Comparison of ENCODE assay signal across 33 cellular contexts in genomic region chr19:36679455-36679854, GRCh38. TPM values are rescaled to one million over a fixed set of nuclear protein-coding genes. Genes with fewer than 3 reads are reported as not detected.
"Had no signal": no experiment of that assay in that cellular context is flagged by ENCODE, and none has a peak within 500 bp of the region (broad histone marks: within the 10 kb centered on the region; RNA-seq: fewer than 3 reads in every experiment).

No MANE protein-coding gene starts in this region.

- H3K27me3 ChIP-seq: adrenal gland, ascending aorta, body of pancreas, brain microvascular endothelial cell, breast epithelium, cardiac muscle cell had no signal

- ATAC-seq: activated naive CD4-positive, alpha-beta T cell treated with anti-CD3 and anti-CD28 coated beads, Interleukin-2, amount 50 U/mL, for 72 hours; activated naive CD8-positive, alpha-beta T cell treated with anti-CD3 and anti-CD28 coated beads, Interleukin-2, amount 50 U/mL, for 24 hours; activated T-cell treated with anti-CD3 and anti-CD28 coated beads, Interleukin-2, amount 50 U/mL, for 4 hours; activated T-cell treated with anti-CD3 and anti-CD28 coated beads, Interleukin-2, amount 50 U/mL, for 72 hours; activated T-helper 17 cell treated with anti-CD3 and anti-CD28 coated beads, Interleukin-2, amount 50 U/mL, for 72 hours; body of pancreas had no signal

- H3K9me3 ChIP-seq: adrenal gland had no signal

- H3K4me1 ChIP-seq: adrenal gland, ascending aorta, body of pancreas, breast epithelium had no signal

- H3K27ac ChIP-seq: adrenal gland, ascending aorta, body of pancreas, brain microvascular endothelial cell, breast epithelium, cardiac muscle cell had no signal

- H3K4me3 ChIP-seq: adrenal gland, ascending aorta, body of pancreas, breast epithelium, cardiac muscle cell had no signal

- H3K36me3 ChIP-seq: adrenal gland, brain microvascular endothelial cell, cardiac muscle cell had no signal

- DNase-seq: activated effector memory CD4-positive, alpha-beta T cell treated with anti-CD3 and anti-CD28 coated beads, Interleukin-2, amount 50 U/mL, for 16 hours; activated effector memory CD4-positive, alpha-beta T cell treated with Interleukin-2 at 50 U/mL for 16 hours; activated gamma-delta T cell; activated gamma-delta T cell treated with Interleukin-2 at 50 U/mL for 16 hours; activated naive CD4-positive, alpha-beta T cell; activated naive CD4-positive, alpha-beta T cell treated with anti-CD3 and anti-CD28 coated beads for 36 hours; activated naive CD4-positive, alpha-beta T cell treated with anti-CD3 and anti-CD28 coated beads, Interleukin-2, amount 10 ng/mL, durations not matched to agents 7 days and 5 days; activated naive CD4-positive, alpha-beta T cell treated with anti-CD3 and anti-CD28 coated beads, Interleukin-2, amount 50 U/mL, for 16 hours; activated naive CD4-positive, alpha-beta T cell treated with Interleukin-2 at 50 U/mL for 16 hours; activated naive CD8-positive, alpha-beta T cell treated with anti-CD3 and anti-CD28 coated beads for 36 hours; activated naive CD8-positive, alpha-beta T cell treated with anti-CD3 and anti-CD28 coated beads, Interleukin-2, amount 10 ng/mL, durations not matched to agents 7 days and 5 days; activated naive CD8-positive, alpha-beta T cell treated with anti-CD3 and anti-CD28 coated beads, Interleukin-2, amount 50 U/mL, for 24 hours; activated T-cell treated with anti-CD3 and anti-CD28 coated beads, Interleukin-2, amount 50 U/mL, for 4 hours; activated T-cell treated with anti-CD3 and anti-CD28 coated beads, Interleukin-2, amount 50 U/mL, for 48 hours; activated T-cell treated with anti-CD3 and anti-CD28 coated beads, Interleukin-2, amount 50 U/mL, for 72 hours; adrenal gland; amniotic stem cell; amygdala; anterior cingulate cortex; aorta; body of pancreas; brain microvascular endothelial cell; caudate nucleus; central memory CD4-positive, alpha-beta T cell; cerebellar nuclear complex had no signal

- FAIRE-seq: astrocyte, bronchial epithelial cell, colon had no signal

RNA-seq across cellular contexts. Expression of gene ZNF461, which starts 12.8 kb away (rescaled TPM):
- total RNA-seq: ascending aorta had no signal
